ENCODE assay signal across 8 cellular contexts in the genomic region with DNA sequence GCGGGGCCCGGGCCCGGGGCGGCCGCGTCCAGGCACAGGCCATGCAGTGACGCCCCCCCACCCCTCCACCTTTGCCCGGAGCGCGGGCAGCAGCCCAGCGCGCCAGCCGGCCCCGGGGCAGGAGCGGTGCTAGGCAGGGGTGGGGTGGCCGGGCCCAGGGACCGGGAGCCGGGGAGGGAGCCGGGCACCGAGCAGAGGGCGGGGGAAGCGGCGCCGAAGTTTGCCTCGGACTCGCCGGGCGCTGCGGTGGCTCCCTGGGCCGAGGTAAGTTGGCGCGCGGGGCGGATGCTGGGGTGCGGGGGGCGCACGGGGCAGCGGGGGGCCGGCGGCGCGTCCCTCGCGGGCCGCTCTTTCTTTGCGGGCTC. TPM values are rescaled to one million over a fixed set of nuclear protein-coding genes. Genes with fewer than 3 reads are reported as not detected.
DNase-seq lines count a peak whose midpoint lies in the region; ATAC-seq and TF ChIP-seq lines count a peak whose summit lies in the region.

No MANE protein-coding gene starts in this region.

- H3K27me3 Mint-ChIP-seq in activated T-helper 17 cell treated with anti-CD3 and anti-CD28 coated beads, Interleukin-2, amount 50 U/mL, for 72 hours: peaks cover 60% of the 10 kb centered on the region

- H3K9me3 ChIP-seq in iPS-20b (ENCODE audit: insufficient read depth, low read depth, low read length): no peaks in the 10 kb centered on the region
- no peaks in the 10 kb centered on the region for H3K9me3 ChIP-seq in thoracic aorta

- peaks cover 29% of the 10 kb centered on the region for H3K4me1 ChIP-seq in iPS-20b (ENCODE audit: insufficient read depth, low read length)
- H3K4me1 ChIP-seq in thoracic aorta (ENCODE audit: control insufficient read depth in 1 of 2, low read depth in 2 of 2): peaks cover 7 to 25% of the 10 kb centered on the region in 2 donors

- no peak overlapping the region for H3K4me3 Mint-ChIP-seq in activated T-helper 17 cell treated with anti-CD3 and anti-CD28 coated beads, Interleukin-2, amount 50 U/mL, for 72 hours

- no peak overlapping the region for H3K27ac Mint-ChIP-seq in activated T-helper 17 cell treated with anti-CD3 and anti-CD28 coated beads, Interleukin-2, amount 50 U/mL, for 72 hours

- no peak for TF ChIP-seq POLR2A in GM18505 (IDR thresholded peaks at IDR 0.05; ENCODE audit: borderline replicate concordance, extremely low read depth, insufficient read depth, insufficient read length)

- DNase-seq in thoracic aorta (ENCODE audit: low spot score) (no peak), NCI-H748 (lab: John Stamatoyannopoulos, UW; ENCODE audit: unreplicated experiment) (no peak), UCSD-AML1 (lab: John Stamatoyannopoulos, UW; ENCODE audit: unreplicated experiment) (no peak)
- no peak for DNase-seq in stimulated activated naive CD4-positive, alpha-beta T cell (lab: John Stamatoyannopoulos, UW)

- H3K9ac ChIP-seq in iPS-20b (ENCODE audit: low read depth, low read length): peak overlapping the region; percentile 51; the same call in 1 of the 2 replicates

- no peaks in the 10 kb centered on the region for H3K4me1 Mint-ChIP-seq in activated T-helper 17 cell treated with anti-CD3 and anti-CD28 coated beads, Interleukin-2, amount 50 U/mL, for 72 hours

- no peaks in the 10 kb centered on the region for H3K9me3 Mint-ChIP-seq in activated T-helper 17 cell treated with anti-CD3 and anti-CD28 coated beads, Interleukin-2, amount 50 U/mL, for 72 hours

- no peaks in the 10 kb centered on the region for H3K36me3 Mint-ChIP-seq in activated T-helper 17 cell treated with anti-CD3 and anti-CD28 coated beads, Interleukin-2, amount 50 U/mL, for 72 hours (ENCODE audit: low read depth)

- no peak for TF ChIP-seq CTCF in thoracic aorta (IDR thresholded peaks at IDR 0.05)

- H3K27me3 ChIP-seq in iPS-20b (ENCODE audit: insufficient read depth, low read length) (peaks cover 23% of the 10 kb centered on the region), thoracic aorta (replicated peaks; ENCODE audit: insufficient read depth) (no peaks in the 10 kb centered on the region)

- peaks cover 12% of the 10 kb centered on the region; the same call in 1 of the 2 replicates for H3K36me3 ChIP-seq in iPS-20b (ENCODE audit: insufficient read depth, low read depth, low read length)
- H3K36me3 ChIP-seq in thoracic aorta: no peaks in the 10 kb centered on the region

- peak; percentile 39 for ATAC-seq in GM18505 (IDR thresholded peaks at IDR 0.05; ENCODE audit: unreplicated experiment)
- peak; percentile 26 for ATAC-seq in HG02571 (IDR thresholded peaks at IDR 0.05; ENCODE audit: unreplicated experiment)
- ATAC-seq in activated T-helper 17 cell treated with anti-CD3 and anti-CD28 coated beads, Interleukin-2, amount 50 U/mL, for 72 hours (replicated peaks): peak; percentile 53
- ATAC-seq in thoracic aorta (ENCODE audit: insufficient number of reproducible peaks, low FRiP score, low read depth): peak; percentile 8

- H3K27ac ChIP-seq in iPS-20b (ENCODE audit: low read length): no peak overlapping the region
- H3K27ac ChIP-seq in thoracic aorta: peak overlapping the region; percentile 84 to 88

- peak overlapping the region; percentile 58; the same call in 1 of the 2 replicates for H3K4me3 ChIP-seq in iPS-20b (ENCODE audit: low read length)
- peak overlapping the region; percentile 86 for H3K4me3 ChIP-seq in thoracic aorta

RNA-seq across cellular contexts. Expression of gene TEAD1, which starts 0.3 kb away (rescaled TPM):
- total RNA-seq in activated T-helper 17 cell treated with anti-CD3 and anti-CD28 coated beads, Interleukin-2, amount 50 U/mL, for 72 hours: 1 to 10 TPM; 1.2 to 1.6 TPM
- 100 to 1,000 TPM in 1 of 2 donors, 10 to 100 TPM in 1; 57.3 to 164 TPM for total RNA-seq in thoracic aorta

Comparison
In these comparisons a context has a peak if more than half of its experiments do, and no peak if none do; other contexts are left out.
1. RNA of gene TEAD1, which starts 0.3 kb away (total RNA-seq): 57.3 to 164 TPM in thoracic aorta; 1.2 to 1.6 TPM in activated T-helper 17 cell treated with anti-CD3 and anti-CD28 coated beads, Interleukin-2, amount 50 U/mL, for 72 hours; every median in the first group is over 10 times any median in the second.
2. Peak in every context shown above with its lines, with median percentiles within 50 percentile points of each other: ATAC-seq.